In genomic region chr6:151292974-151293373, GRCh38 we compare ENCODE assay signal across 1 cellular context.
TF ChIP-seq lines count a peak whose summit lies in the region.

No MANE protein-coding gene starts in this region.

TF ChIP-seq in HepG2, 621 proteins besides CTCF, POLR2A, EP300 and RAD21:
- TF ChIP-seq, protein P1, sequence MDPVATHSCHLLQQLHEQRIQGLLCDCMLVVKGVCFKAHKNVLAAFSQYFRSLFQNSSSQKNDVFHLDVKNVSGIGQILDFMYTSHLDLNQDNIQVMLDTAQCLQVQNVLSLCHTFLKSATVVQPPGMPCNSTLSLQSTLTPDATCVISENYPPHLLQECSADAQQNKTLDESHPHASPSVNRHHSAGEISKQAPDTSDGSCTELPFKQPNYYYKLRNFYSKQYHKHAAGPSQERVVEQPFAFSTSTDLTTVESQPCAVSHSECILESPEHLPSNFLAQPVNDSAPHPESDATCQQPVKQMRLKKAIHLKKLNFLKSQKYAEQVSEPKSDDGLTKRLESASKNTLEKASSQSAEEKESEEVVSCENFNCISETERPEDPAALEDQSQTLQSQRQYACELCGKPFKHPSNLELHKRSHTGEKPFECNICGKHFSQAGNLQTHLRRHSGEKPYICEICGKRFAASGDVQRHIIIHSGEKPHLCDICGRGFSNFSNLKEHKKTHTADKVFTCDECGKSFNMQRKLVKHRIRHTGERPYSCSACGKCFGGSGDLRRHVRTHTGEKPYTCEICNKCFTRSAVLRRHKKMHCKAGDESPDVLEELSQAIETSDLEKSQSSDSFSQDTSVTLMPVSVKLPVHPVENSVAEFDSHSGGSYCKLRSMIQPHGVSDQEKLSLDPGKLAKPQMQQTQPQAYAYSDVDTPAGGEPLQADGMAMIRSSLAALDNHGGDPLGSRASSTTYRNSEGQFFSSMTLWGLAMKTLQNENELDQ (CRISPR knock-in tag; IDR thresholded peaks at IDR 0.05; ENCODE audit: borderline replicate concordance), result no peak
- TF ChIP-seq ZNF644 (CRISPR knock-in tag; IDR thresholded peaks at IDR 0.05; ENCODE audit: low read depth), result no peak
- TF ChIP-seq ZSCAN25 (CRISPR knock-in tag; IDR thresholded peaks at IDR 0.05), result no peak
- no peak for TF ChIP-seq ELK4 (CRISPR knock-in tag; IDR thresholded peaks at IDR 0.05; ENCODE audit: borderline replicate concordance)
- no peak for TF ChIP-seq NR2F1 (CRISPR knock-in tag; IDR thresholded peaks at IDR 0.05)
- TF ChIP-seq CBX5 (CRISPR knock-in tag; IDR thresholded peaks at IDR 0.05; ENCODE audit: borderline replicate concordance), result no peak
- TF ChIP-seq ZNF335 (CRISPR knock-in tag; IDR thresholded peaks at IDR 0.05), result no peak
- TF ChIP-seq, protein P2, sequence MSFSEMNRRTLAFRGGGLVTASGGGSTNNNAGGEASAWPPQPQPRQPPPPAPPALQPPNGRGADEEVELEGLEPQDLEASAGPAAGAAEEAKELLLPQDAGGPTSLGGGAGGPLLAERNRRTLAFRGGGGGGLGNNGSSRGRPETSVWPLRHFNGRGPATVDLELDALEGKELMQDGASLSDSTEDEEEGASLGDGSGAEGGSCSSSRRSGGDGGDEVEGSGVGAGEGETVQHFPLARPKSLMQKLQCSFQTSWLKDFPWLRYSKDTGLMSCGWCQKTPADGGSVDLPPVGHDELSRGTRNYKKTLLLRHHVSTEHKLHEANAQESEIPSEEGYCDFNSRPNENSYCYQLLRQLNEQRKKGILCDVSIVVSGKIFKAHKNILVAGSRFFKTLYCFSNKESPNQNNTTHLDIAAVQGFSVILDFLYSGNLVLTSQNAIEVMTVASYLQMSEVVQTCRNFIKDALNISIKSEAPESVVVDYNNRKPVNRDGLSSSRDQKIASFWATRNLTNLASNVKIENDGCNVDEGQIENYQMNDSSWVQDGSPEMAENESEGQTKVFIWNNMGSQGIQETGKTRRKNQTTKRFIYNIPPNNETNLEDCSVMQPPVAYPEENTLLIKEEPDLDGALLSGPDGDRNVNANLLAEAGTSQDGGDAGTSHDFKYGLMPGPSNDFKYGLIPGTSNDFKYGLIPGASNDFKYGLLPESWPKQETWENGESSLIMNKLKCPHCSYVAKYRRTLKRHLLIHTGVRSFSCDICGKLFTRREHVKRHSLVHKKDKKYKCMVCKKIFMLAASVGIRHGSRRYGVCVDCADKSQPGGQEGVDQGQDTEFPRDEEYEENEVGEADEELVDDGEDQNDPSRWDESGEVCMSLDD (CRISPR knock-in tag; IDR thresholded peaks at IDR 0.05; ENCODE audit: borderline replicate concordance), result no peak
- TF ChIP-seq TP53 (CRISPR knock-in tag; conservative IDR thresholded peaks at IDR 0.05), result no peak
- TF ChIP-seq EHMT2 (IDR thresholded peaks at IDR 0.05; ENCODE audit: borderline replicate concordance, low read depth, low read length), result no peak
- TF ChIP-seq ZNF337 (CRISPR knock-in tag; IDR thresholded peaks at IDR 0.05; ENCODE audit: borderline replicate concordance, low read depth), result no peak
- no peak for TF ChIP-seq RFX5 (IDR thresholded peaks at IDR 0.05; ENCODE audit: low read depth, low read length)
- TF ChIP-seq, protein P3, sequence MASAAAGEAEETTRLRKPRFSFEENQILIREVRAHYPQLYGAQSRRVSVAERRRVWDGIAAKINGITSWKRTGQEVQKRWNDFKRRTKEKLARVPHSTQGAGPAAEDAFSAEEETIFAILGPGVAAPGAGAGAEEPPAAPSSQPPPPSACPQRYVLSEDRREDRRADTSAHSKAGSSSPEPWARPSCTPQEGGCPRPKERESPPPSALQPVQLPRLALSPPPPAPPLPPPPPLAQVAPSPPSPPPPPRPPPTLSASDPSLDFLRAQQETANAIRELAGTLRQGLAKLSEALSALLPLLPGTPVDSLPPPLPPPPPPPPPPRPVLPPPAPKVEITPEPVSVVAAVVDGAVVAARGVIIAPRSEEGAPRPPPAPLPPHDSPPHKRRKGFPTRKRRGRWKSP (CRISPR knock-in tag; IDR thresholded peaks at IDR 0.05), result no peak
- TF ChIP-seq, protein P4, sequence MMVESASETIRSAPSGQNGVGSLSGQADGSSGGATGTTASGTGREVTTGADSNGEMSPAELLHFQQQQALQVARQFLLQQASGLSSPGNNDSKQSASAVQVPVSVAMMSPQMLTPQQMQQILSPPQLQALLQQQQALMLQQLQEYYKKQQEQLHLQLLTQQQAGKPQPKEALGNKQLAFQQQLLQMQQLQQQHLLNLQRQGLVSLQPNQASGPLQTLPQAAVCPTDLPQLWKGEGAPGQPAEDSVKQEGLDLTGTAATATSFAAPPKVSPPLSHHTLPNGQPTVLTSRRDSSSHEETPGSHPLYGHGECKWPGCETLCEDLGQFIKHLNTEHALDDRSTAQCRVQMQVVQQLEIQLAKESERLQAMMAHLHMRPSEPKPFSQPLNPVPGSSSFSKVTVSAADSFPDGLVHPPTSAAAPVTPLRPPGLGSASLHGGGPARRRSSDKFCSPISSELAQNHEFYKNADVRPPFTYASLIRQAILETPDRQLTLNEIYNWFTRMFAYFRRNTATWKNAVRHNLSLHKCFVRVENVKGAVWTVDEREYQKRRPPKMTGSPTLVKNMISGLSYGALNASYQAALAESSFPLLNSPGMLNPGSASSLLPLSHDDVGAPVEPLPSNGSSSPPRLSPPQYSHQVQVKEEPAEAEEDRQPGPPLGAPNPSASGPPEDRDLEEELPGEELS (CRISPR knock-in tag; IDR thresholded peaks at IDR 0.05), result no peak
- no peak for TF ChIP-seq NCOA5 (CRISPR knock-in tag; IDR thresholded peaks at IDR 0.05)
- no peak for TF ChIP-seq PBX3 (CRISPR knock-in tag; IDR thresholded peaks at IDR 0.05; ENCODE audit: borderline replicate concordance)
- no peak for TF ChIP-seq ZNF460 (CRISPR knock-in tag; IDR thresholded peaks at IDR 0.05; ENCODE audit: borderline replicate concordance)
- TF ChIP-seq FOSL1 (CRISPR knock-in tag; IDR thresholded peaks at IDR 0.05; ENCODE audit: borderline replicate concordance), result no peak
- no peak for TF ChIP-seq MXD4 (CRISPR knock-in tag; IDR thresholded peaks at IDR 0.05)
